In genomic region chr11:93225642-93226041, GRCh38 we compare ENCODE assay signal across 8 cellular contexts. TPM values are rescaled to one million over a fixed set of nuclear protein-coding genes. Genes with fewer than 3 reads are reported as not detected.
DNase-seq lines count a peak whose midpoint lies in the region; ATAC-seq, FAIRE-seq and TF ChIP-seq lines count a peak whose summit lies in the region.

No MANE protein-coding gene starts in this region.

- no peaks in the 10 kb centered on the region for H3K27me3 ChIP-seq in Karpas-422 (ENCODE audit: low read length)

- ATAC-seq in HG03097 (IDR thresholded peaks at IDR 0.05; ENCODE audit: low FRiP score, unreplicated experiment) (no peak), HG02852 (IDR thresholded peaks at IDR 0.05; ENCODE audit: unreplicated experiment) (no peak)
- ATAC-seq in activated CD8-positive, alpha-beta memory T cell treated with anti-CD3 and anti-CD28 coated beads, Interleukin-2, amount 10 ng/mL, durations not matched to agents 7 days and 5 days = no peak

- FAIRE-seq in kidney (lab: Jason Lieb, UNC) = no peak

- H3K79me2 ChIP-seq in Karpas-422 (ENCODE audit: low read length) = no peaks in the 10 kb centered on the region

- H3K36me3 ChIP-seq in Karpas-422 (ENCODE audit: insufficient read depth, low read length) (no peaks in the 10 kb centered on the region), kidney (ENCODE audit: control insufficient read depth in 1 of 2, insufficient read depth in 2 of 2, low read length in 2 of 2) (no peaks in the 10 kb centered on the region)

- no peak overlapping the region for H3K27ac ChIP-seq in Karpas-422 (ENCODE audit: low read length)
- no peak overlapping the region for H3K27ac ChIP-seq in kidney (ENCODE audit: low read depth in 2 of 2, low read length in 2 of 2)

- peaks cover 0 to 6% (median 2%) of the 10 kb centered on the region in 3 donors for H3K27me3 Mint-ChIP-seq in CD14-positive monocyte (ENCODE audit: low read depth in 3 of 3)
- H3K27me3 Mint-ChIP-seq in activated CD8-positive, alpha-beta memory T cell treated with anti-CD3 and anti-CD28 coated beads, Interleukin-2, amount 10 ng/mL, durations not matched to agents 7 days and 5 days = peaks cover 4% of the 10 kb centered on the region

- DNase-seq in CD14-positive monocyte (ENCODE audit: low spot score) (no peak), Karpas-422 (peak; percentile 82), SK-N-DZ (ENCODE audit: low spot score) (peak; percentile 60), kidney (no peak), iPS-NIHi11 (ENCODE audit: low spot score) (no peak)
- DNase-seq in activated CD8-positive, alpha-beta memory T cell treated with anti-CD3 and anti-CD28 coated beads, Interleukin-2, amount 10 ng/mL, durations not matched to agents 7 days and 5 days = no peak

- CTCF ChIA-PET in activated CD8-positive, alpha-beta memory T cell treated with anti-CD3 and anti-CD28 coated beads, Interleukin-2, amount 10 ng/mL, durations not matched to agents 7 days and 5 days (lab: Charles Lee) = interaction anchor here (1.0 to 2.6 kb wide), 6 partner anchors 9 to 427 kb away, joined by 3 to 15 read pairs (median 4); no protein-coding TSS in a partner anchor

- H3K4me1 Mint-ChIP-seq in CD14-positive monocyte = peaks cover 5% of the 10 kb centered on the region
- H3K4me1 Mint-ChIP-seq in activated CD8-positive, alpha-beta memory T cell treated with anti-CD3 and anti-CD28 coated beads, Interleukin-2, amount 10 ng/mL, durations not matched to agents 7 days and 5 days = no peaks in the 10 kb centered on the region

- H3K4me3 ChIP-seq in Karpas-422 (ENCODE audit: low read length) = no peak overlapping the region
- no peak overlapping the region for H3K4me3 ChIP-seq in kidney (ENCODE audit: low read length in 2 of 2)

- no peak overlapping the region for H3K27ac Mint-ChIP-seq in CD14-positive monocyte
- no peak overlapping the region for H3K27ac Mint-ChIP-seq in activated CD8-positive, alpha-beta memory T cell treated with anti-CD3 and anti-CD28 coated beads, Interleukin-2, amount 10 ng/mL, durations not matched to agents 7 days and 5 days

- H3K4me1 ChIP-seq in Karpas-422 (ENCODE audit: low read length) (no peaks in the 10 kb centered on the region), kidney (ENCODE audit: control insufficient read depth in 1 of 2, insufficient read depth in 1 of 2, low read depth in 1 of 2, low read length in 2 of 2) (peaks cover 0 to 2% of the 10 kb centered on the region in 2 donors)

- no peaks in the 10 kb centered on the region for H3K9me2 ChIP-seq in Karpas-422 (replicated peaks; ENCODE audit: insufficient read depth, low read length)

- H3K4me2 ChIP-seq in Karpas-422 (ENCODE audit: low read depth, low read length, poor library complexity, severe bottlenecking) = no peak overlapping the region

- H3K9ac ChIP-seq in Karpas-422 (ENCODE audit: low read length) (no peak overlapping the region), kidney (ENCODE audit: low read length in 2 of 2) (no peak overlapping the region)

- intact Hi-C loops in CD14-positive monocyte (cut with micrococcal nuclease) (loop anchor here in 1 of 2 donors (5.0 to 10.0 kb wide), 2 partner anchors 61 to 283 kb away; no protein-coding TSS in a partner anchor), kidney (cut with DNase I) (no loop called here)

- no peak overlapping the region for H2AFZ ChIP-seq in Karpas-422 (ENCODE audit: low read length)

- no peaks in the 10 kb centered on the region for H3K36me3 Mint-ChIP-seq in CD14-positive monocyte
- H3K36me3 Mint-ChIP-seq in activated CD8-positive, alpha-beta memory T cell treated with anti-CD3 and anti-CD28 coated beads, Interleukin-2, amount 10 ng/mL, durations not matched to agents 7 days and 5 days = no peaks in the 10 kb centered on the region

- H3K9me3 Mint-ChIP-seq in CD14-positive monocyte = no peaks in the 10 kb centered on the region
- no peaks in the 10 kb centered on the region for H3K9me3 Mint-ChIP-seq in activated CD8-positive, alpha-beta memory T cell treated with anti-CD3 and anti-CD28 coated beads, Interleukin-2, amount 10 ng/mL, durations not matched to agents 7 days and 5 days (ENCODE audit: low read depth)

- no peak overlapping the region for H3K4me3 Mint-ChIP-seq in CD14-positive monocyte
- no peak overlapping the region for H3K4me3 Mint-ChIP-seq in activated CD8-positive, alpha-beta memory T cell treated with anti-CD3 and anti-CD28 coated beads, Interleukin-2, amount 10 ng/mL, durations not matched to agents 7 days and 5 days

- TF ChIP-seq CTCF in CD14-positive monocyte (IDR thresholded peaks at IDR 0.05) (peak; percentile 81), kidney (IDR thresholded peaks at IDR 0.05; ENCODE audit: borderline replicate concordance, extremely low read depth, insufficient read depth) (peak; percentile 25)

- H4K20me1 ChIP-seq in Karpas-422 (ENCODE audit: insufficient read depth, low read depth, low read length) = no peaks in the 10 kb centered on the region

- H3K9me3 ChIP-seq in Karpas-422 (ENCODE audit: low read length) (no peaks in the 10 kb centered on the region), kidney (ENCODE audit: control insufficient read depth in 1 of 2, low read length in 2 of 2) (no peaks in the 10 kb centered on the region)

RNA-seq across cellular contexts. Expression of gene SLC36A4, which starts 27.9 kb away (rescaled TPM):
- polyA plus RNA-seq in CD14-positive monocyte (10 to 100 TPM; 62.0 to 65.2 TPM), kidney (ENCODE audit: insufficient read depth, low read depth, low replicate concordance) (8.2 TPM)
- total RNA-seq in Karpas-422 (2014; rRNA removed; shearing (Covaris generic); ENCODE audit: low replicate concordance) = 52.6 and 109 TPM in 2 replicates
- 18.6 and 20.3 TPM in 2 replicates for polyA plus RNA-seq in SK-N-DZ (2014; cell fraction: cytosol; rRNA removed)
- 47.9 and 53.4 TPM in 2 replicates for polyA plus RNA-seq in SK-N-DZ (2014; cell fraction: nucleus; rRNA removed)
- 19.4 TPM for total RNA-seq in kidney
- 10 to 100 TPM in 1 of 2 experiments, 1 to 10 TPM in 1; 6.7 to 10.8 TPM for total RNA-seq in activated CD8-positive, alpha-beta memory T cell treated with anti-CD3 and anti-CD28 coated beads, Interleukin-2, amount 10 ng/mL, durations not matched to agents 7 days and 5 days

Comparison
In these comparisons a context has a peak if more than half of its experiments do, and no peak if none do; other contexts are left out.
1. DNase-seq: peak in Karpas-422 (single experiment) and SK-N-DZ (single experiment); none in CD14-positive monocyte (single experiment), kidney (single experiment), activated CD8-positive, alpha-beta memory T cell treated with anti-CD3 and anti-CD28 coated beads, Interleukin-2, amount 10 ng/mL, durations not matched to agents 7 days and 5 days (single experiment) and iPS-NIHi11 (single experiment).